In the genomic region with DNA sequence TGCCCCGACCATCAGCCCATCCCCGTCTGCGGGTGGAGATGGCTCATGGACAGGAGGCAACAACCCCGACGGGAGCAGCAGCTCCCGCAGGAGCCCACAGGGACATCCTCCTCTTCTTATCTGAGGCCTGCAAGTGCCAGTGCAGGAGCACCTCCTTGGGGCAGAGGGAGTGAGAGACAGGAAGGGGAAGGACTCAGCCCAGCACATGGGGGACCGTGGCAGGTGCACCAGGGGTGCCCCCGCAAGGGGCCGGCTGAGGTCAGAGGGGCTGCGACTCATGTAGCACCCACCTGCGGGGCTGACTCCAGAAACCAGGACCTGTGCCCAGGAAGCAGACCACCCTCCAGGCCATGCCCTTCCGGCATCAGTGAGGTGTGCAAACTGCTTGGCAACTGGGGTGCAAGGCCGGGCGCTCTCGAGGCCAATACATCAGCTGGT, we compare ENCODE assay signal across 2 cellular contexts.
TF ChIP-seq lines count a peak whose summit lies in the region.

No MANE protein-coding gene starts in this region.

TF ChIP-seq in GM23338, 12 proteins besides CTCF, POLR2A, EP300 and RAD21 (continued from another document):
- TF ChIP-seq ETS1 (IDR thresholded peaks at IDR 0.05), result no peak
- no peak for TF ChIP-seq ZNF114 (CRISPR knock-in tag; IDR thresholded peaks at IDR 0.05)
- TF ChIP-seq CREB1 (CRISPR knock-in tag; IDR thresholded peaks at IDR 0.05; ENCODE audit: low read depth), result no peak
- no peak for TF ChIP-seq JUNB (IDR thresholded peaks at IDR 0.05; ENCODE audit: unreplicated experiment)

TF ChIP-seq in WTC11, 78 proteins besides CTCF, POLR2A, EP300 and RAD21 (continued from another document):
- TF ChIP-seq, protein P1, sequence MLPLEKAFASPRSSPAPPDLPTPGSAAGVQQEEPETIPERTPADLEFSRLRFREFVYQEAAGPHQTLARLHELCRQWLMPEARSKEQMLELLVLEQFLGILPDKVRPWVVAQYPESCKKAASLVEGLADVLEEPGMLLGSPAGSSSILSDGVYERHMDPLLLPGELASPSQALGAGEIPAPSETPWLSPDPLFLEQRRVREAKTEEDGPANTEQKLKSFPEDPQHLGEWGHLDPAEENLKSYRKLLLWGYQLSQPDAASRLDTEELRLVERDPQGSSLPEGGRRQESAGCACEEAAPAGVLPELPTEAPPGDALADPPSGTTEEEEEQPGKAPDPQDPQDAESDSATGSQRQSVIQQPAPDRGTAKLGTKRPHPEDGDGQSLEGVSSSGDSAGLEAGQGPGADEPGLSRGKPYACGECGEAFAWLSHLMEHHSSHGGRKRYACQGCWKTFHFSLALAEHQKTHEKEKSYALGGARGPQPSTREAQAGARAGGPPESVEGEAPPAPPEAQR (CRISPR knock-in tag; IDR thresholded peaks at IDR 0.05), result no peak
- TF ChIP-seq, protein P2, sequence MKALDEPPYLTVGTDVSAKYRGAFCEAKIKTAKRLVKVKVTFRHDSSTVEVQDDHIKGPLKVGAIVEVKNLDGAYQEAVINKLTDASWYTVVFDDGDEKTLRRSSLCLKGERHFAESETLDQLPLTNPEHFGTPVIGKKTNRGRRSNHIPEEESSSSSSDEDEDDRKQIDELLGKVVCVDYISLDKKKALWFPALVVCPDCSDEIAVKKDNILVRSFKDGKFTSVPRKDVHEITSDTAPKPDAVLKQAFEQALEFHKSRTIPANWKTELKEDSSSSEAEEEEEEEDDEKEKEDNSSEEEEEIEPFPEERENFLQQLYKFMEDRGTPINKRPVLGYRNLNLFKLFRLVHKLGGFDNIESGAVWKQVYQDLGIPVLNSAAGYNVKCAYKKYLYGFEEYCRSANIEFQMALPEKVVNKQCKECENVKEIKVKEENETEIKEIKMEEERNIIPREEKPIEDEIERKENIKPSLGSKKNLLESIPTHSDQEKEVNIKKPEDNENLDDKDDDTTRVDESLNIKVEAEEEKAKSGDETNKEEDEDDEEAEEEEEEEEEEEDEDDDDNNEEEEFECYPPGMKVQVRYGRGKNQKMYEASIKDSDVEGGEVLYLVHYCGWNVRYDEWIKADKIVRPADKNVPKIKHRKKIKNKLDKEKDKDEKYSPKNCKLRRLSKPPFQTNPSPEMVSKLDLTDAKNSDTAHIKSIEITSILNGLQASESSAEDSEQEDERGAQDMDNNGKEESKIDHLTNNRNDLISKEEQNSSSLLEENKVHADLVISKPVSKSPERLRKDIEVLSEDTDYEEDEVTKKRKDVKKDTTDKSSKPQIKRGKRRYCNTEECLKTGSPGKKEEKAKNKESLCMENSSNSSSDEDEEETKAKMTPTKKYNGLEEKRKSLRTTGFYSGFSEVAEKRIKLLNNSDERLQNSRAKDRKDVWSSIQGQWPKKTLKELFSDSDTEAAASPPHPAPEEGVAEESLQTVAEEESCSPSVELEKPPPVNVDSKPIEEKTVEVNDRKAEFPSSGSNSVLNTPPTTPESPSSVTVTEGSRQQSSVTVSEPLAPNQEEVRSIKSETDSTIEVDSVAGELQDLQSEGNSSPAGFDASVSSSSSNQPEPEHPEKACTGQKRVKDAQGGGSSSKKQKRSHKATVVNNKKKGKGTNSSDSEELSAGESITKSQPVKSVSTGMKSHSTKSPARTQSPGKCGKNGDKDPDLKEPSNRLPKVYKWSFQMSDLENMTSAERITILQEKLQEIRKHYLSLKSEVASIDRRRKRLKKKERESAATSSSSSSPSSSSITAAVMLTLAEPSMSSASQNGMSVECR (CRISPR knock-in tag; IDR thresholded peaks at IDR 0.05; ENCODE audit: borderline replicate concordance), result no peak
- no peak for TF ChIP-seq ELF4 (CRISPR knock-in tag; IDR thresholded peaks at IDR 0.05; ENCODE audit: low read depth)
- no peak for TF ChIP-seq NFATC4 (CRISPR knock-in tag; IDR thresholded peaks at IDR 0.05)
- TF ChIP-seq, protein P3, sequence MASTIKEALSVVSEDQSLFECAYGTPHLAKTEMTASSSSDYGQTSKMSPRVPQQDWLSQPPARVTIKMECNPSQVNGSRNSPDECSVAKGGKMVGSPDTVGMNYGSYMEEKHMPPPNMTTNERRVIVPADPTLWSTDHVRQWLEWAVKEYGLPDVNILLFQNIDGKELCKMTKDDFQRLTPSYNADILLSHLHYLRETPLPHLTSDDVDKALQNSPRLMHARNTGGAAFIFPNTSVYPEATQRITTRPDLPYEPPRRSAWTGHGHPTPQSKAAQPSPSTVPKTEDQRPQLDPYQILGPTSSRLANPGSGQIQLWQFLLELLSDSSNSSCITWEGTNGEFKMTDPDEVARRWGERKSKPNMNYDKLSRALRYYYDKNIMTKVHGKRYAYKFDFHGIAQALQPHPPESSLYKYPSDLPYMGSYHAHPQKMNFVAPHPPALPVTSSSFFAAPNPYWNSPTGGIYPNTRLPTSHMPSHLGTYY (CRISPR knock-in tag; IDR thresholded peaks at IDR 0.05), result no peak
- TF ChIP-seq, protein P4, sequence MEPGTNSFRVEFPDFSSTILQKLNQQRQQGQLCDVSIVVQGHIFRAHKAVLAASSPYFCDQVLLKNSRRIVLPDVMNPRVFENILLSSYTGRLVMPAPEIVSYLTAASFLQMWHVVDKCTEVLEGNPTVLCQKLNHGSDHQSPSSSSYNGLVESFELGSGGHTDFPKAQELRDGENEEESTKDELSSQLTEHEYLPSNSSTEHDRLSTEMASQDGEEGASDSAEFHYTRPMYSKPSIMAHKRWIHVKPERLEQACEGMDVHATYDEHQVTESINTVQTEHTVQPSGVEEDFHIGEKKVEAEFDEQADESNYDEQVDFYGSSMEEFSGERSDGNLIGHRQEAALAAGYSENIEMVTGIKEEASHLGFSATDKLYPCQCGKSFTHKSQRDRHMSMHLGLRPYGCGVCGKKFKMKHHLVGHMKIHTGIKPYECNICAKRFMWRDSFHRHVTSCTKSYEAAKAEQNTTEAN (CRISPR knock-in tag; IDR thresholded peaks at IDR 0.05), result no peak
- no peak for TF ChIP-seq STAT6 (CRISPR knock-in tag; conservative IDR thresholded peaks at IDR 0.05; ENCODE audit: low read depth)
- no peak for TF ChIP-seq ZNF138 (CRISPR knock-in tag; conservative IDR thresholded peaks at IDR 0.05)
